In the genomic region with DNA sequence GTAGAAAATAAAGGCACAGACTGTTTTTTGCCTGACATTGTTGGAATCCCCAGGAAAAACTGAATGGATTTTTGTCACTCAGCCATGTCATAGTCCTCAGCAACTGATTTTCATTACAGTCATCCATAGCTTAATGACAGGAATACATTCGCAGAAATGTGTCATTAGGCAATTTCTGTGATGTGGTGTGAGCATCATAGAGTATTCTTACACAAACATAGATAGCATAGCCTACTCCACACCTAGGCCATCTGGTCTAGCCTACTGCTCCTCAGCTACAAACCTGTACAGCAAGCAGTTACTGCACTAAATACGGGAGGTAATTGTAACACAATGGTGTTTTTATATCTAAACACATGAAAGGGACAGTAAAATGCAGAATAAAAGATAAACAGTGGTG, we compare ENCODE assay signal across 19 cellular contexts.
"Had no signal": no experiment of that assay in that cellular context is flagged by ENCODE, and none has a peak within 500 bp of the region (broad histone marks: within the 10 kb centered on the region; RNA-seq: fewer than 3 reads in every experiment).

No MANE protein-coding gene starts in this region.

- H3K79me2 ChIP-seq: parathyroid adenoma had no signal

- H3K27ac Mint-ChIP-seq: activated B cell treated with CpG ODN at 0.5 μM for 24 hours; activated naive CD8-positive, alpha-beta T cell treated with anti-CD3 and anti-CD28 coated beads, Interleukin-2, amount 10 ng/mL, durations not matched to agents 7 days and 5 days; natural killer cell treated with Interleukin-12 subunit alpha and Interleukin-12 subunit beta and Interleukin-15 and Interleukin-18, amount 100 ng/mL, for 72 hours; T-helper 1 cell treated with Interleukin-12 subunit alpha and Interleukin-12 subunit beta and Interleukin-4 antibody, amounts not matched to agents 30 μg/mL and 1 μg/mL, for 36 hours had no signal

- H3K27me3 Mint-ChIP-seq: activated B cell treated with CpG ODN at 0.5 μM for 24 hours; stimulated activated naive CD8-positive, alpha-beta T cell treated with anti-CD3 and anti-CD28 coated beads, Interleukin-15, amount 100 ng/mL, for 72 hours had no signal

- H3K9ac ChIP-seq: parathyroid adenoma had no signal

- H3K36me3 ChIP-seq: cardiac muscle cell, left lung, tibial artery had no signal

- H3K9me3 Mint-ChIP-seq: activated B cell treated with CpG ODN at 0.5 μM for 24 hours; T-helper 1 cell treated with Interleukin-12 subunit alpha and Interleukin-12 subunit beta and Interleukin-4 antibody, amounts not matched to agents 30 μg/mL and 1 μg/mL, for 36 hours had no signal

- H3K9me3 ChIP-seq: left lung, tibial artery had no signal

- H3K27me3 ChIP-seq: cardiac muscle cell, left lung, tibial artery had no signal

- H3K27ac ChIP-seq: cardiac muscle cell, left lung, parathyroid adenoma, tibial artery had no signal

- H3K4me1 Mint-ChIP-seq: activated B cell treated with CpG ODN at 0.5 μM for 24 hours; activated naive CD8-positive, alpha-beta T cell treated with anti-CD3 and anti-CD28 coated beads, Interleukin-2, amount 10 ng/mL, durations not matched to agents 7 days and 5 days; stimulated activated naive CD8-positive, alpha-beta T cell treated with anti-CD3 and anti-CD28 coated beads, Interleukin-15, amount 100 ng/mL, for 72 hours had no signal

- H3K4me1 ChIP-seq: left lung, parathyroid adenoma, tibial artery had no signal

- H3K4me3 ChIP-seq: cardiac muscle cell, left lung, tibial artery had no signal

- H3K36me3 Mint-ChIP-seq: activated naive CD8-positive, alpha-beta T cell treated with anti-CD3 and anti-CD28 coated beads, Interleukin-2, amount 10 ng/mL, durations not matched to agents 7 days and 5 days had no signal

- ATAC-seq: left lung; natural killer cell treated with Interleukin-12 subunit alpha and Interleukin-12 subunit beta and Interleukin-15 and Interleukin-18, amount 100 ng/mL, for 72 hours; right cardiac atrium; stimulated activated naive CD8-positive, alpha-beta T cell treated with anti-CD3 and anti-CD28 coated beads, Interleukin-15, amount 100 ng/mL, for 72 hours had no signal

- DNase-seq: activated B cell treated with CpG ODN at 0.5 μM for 24 hours; activated CD4-positive, alpha-beta T cell treated with anti-CD3 and anti-CD28 coated beads for 4 hours; activated CD4-positive, alpha-beta T cell treated with anti-CD3 and anti-CD28 coated beads, Interleukin-2, amount 50 U/mL, for 48 hours; activated naive CD4-positive, alpha-beta T cell treated with Interleukin-2 at 50 U/mL for 16 hours; activated naive CD8-positive, alpha-beta T cell treated with anti-CD3 and anti-CD28 coated beads, Interleukin-2, amount 10 ng/mL, durations not matched to agents 7 days and 5 days; activated T-cell treated with anti-CD3 and anti-CD28 coated beads, Interleukin-2, amount 50 U/mL, for 48 hours; amniotic stem cell; foreskin melanocyte; left lung; midbrain; right cardiac atrium; stimulated activated CD4-positive, alpha-beta T cell treated with anti-CD3 and anti-CD28 coated beads, Interleukin-1b, Interleukin-23, amount 100 ng/mL, for 48 hours; stimulated activated naive CD8-positive, alpha-beta T cell treated with anti-CD3 and anti-CD28 coated beads, Interleukin-15, amount 100 ng/mL, for 72 hours; T1000; tibial artery had no signal

- H3K4me3 Mint-ChIP-seq: activated B cell treated with CpG ODN at 0.5 μM for 24 hours; activated naive CD8-positive, alpha-beta T cell treated with anti-CD3 and anti-CD28 coated beads, Interleukin-2, amount 10 ng/mL, durations not matched to agents 7 days and 5 days; natural killer cell treated with Interleukin-12 subunit alpha and Interleukin-12 subunit beta and Interleukin-15 and Interleukin-18, amount 100 ng/mL, for 72 hours; stimulated activated naive CD8-positive, alpha-beta T cell treated with anti-CD3 and anti-CD28 coated beads, Interleukin-15, amount 100 ng/mL, for 72 hours; T-helper 1 cell treated with Interleukin-12 subunit alpha and Interleukin-12 subunit beta and Interleukin-4 antibody, amounts not matched to agents 30 μg/mL and 1 μg/mL, for 36 hours had no signal

- H2AFZ ChIP-seq: parathyroid adenoma had no signal
